In genomic region chr2:65969161-65969560, GRCh38 we compare ENCODE assay signal across 24 cellular contexts.
"Had no signal": no experiment of that assay in that cellular context is flagged by ENCODE, and none has a peak within 500 bp of the region (broad histone marks: within the 10 kb centered on the region; RNA-seq: fewer than 3 reads in every experiment).

No MANE protein-coding gene starts in this region.

- DNase-seq: activated CD4-positive, alpha-beta T cell treated with anti-CD3 and anti-CD28 coated beads for 36 hours; activated CD4-positive, CD25-positive, alpha-beta regulatory T cell; activated CD8-positive, alpha-beta memory T cell treated with anti-CD3 and anti-CD28 coated beads, Interleukin-2, amount 10 ng/mL, durations not matched to agents 7 days and 5 days; activated CD8-positive, alpha-beta T cell treated with anti-CD3 and anti-CD28 coated beads, Interleukin-2, amount 10 ng/mL, durations not matched to agents 7 days and 5 days; activated naive CD8-positive, alpha-beta T cell treated with anti-CD3 and anti-CD28 coated beads, Interleukin-2, amount 50 U/mL, for 24 hours; activated T-cell treated with anti-CD3 and anti-CD28 coated beads, Interleukin-2, amount 50 U/mL, for 48 hours; effector CD8-positive, alpha-beta T cell; left ventricle myocardium superior; mammary epithelial cell; naive thymus-derived CD4-positive, alpha-beta T cell; ovary; stimulated activated CD4-positive, alpha-beta T cell treated with anti-CD3 and anti-CD28 coated beads, Interleukin-2, amount 100 ng/mL, for 48 hours; stimulated activated naive CD4-positive, alpha-beta T cell treated with Interleukin-2 at 50 U/mL for 16 hours; testis; transverse colon had no signal

- H3K27ac ChIP-seq: epithelial cell of prostate, ovary, right atrium auricular region, testis, transverse colon had no signal

- H3K4me1 ChIP-seq: right atrium auricular region, testis, transverse colon had no signal

- H3K9me3 Mint-ChIP-seq: activated naive CD4-positive, alpha-beta T cell treated with anti-CD3 and anti-CD28 coated beads, Interleukin-2, amount 50 U/mL, for 24 hours; activated naive CD8-positive, alpha-beta T cell treated with anti-CD3 and anti-CD28 coated beads, Interleukin-2, amount 50 U/mL, for 24 hours; activated T-helper 2 cell treated with anti-CD3 and anti-CD28 coated beads, Interferon-gamma antibody, Interleukin-2, Interleukin-4, amounts not matched to agents 10 μg/mL and 5 μg/mL and 100 μg/mL, durations not matched to agents 14 hours and 24 hours and 36 hours had no signal

- H3K4me3 Mint-ChIP-seq: activated CD4-positive, alpha-beta T cell treated with anti-CD3 and anti-CD28 coated beads for 36 hours; activated CD8-positive, alpha-beta memory T cell treated with anti-CD3 and anti-CD28 coated beads, Interleukin-2, amount 10 ng/mL, durations not matched to agents 7 days and 5 days; activated CD8-positive, alpha-beta T cell treated with anti-CD3 and anti-CD28 coated beads, Interleukin-2, amount 10 ng/mL, durations not matched to agents 7 days and 5 days; activated naive CD4-positive, alpha-beta T cell treated with anti-CD3 and anti-CD28 coated beads, Interleukin-2, amount 50 U/mL, for 24 hours; activated naive CD8-positive, alpha-beta T cell treated with anti-CD3 and anti-CD28 coated beads, Interleukin-2, amount 50 U/mL, for 24 hours; naive thymus-derived CD4-positive, alpha-beta T cell had no signal

- H3K4me3 ChIP-seq: ovary, right atrium auricular region, testis, transverse colon had no signal

- H3K27me3 Mint-ChIP-seq: activated CD8-positive, alpha-beta memory T cell treated with anti-CD3 and anti-CD28 coated beads, Interleukin-2, amount 10 ng/mL, durations not matched to agents 7 days and 5 days; activated naive CD4-positive, alpha-beta T cell treated with anti-CD3 and anti-CD28 coated beads, Interleukin-2, amount 50 U/mL, for 24 hours; activated naive CD8-positive, alpha-beta T cell treated with anti-CD3 and anti-CD28 coated beads, Interleukin-2, amount 50 U/mL, for 24 hours; naive thymus-derived CD4-positive, alpha-beta T cell had no signal

- H3K9me3 ChIP-seq: ovary, right atrium auricular region, testis, transverse colon had no signal

- H3K36me3 ChIP-seq: ovary, right atrium auricular region, transverse colon had no signal

- ATAC-seq: activated CD4-positive, alpha-beta T cell treated with anti-CD3 and anti-CD28 coated beads for 36 hours; activated CD8-positive, alpha-beta memory T cell treated with anti-CD3 and anti-CD28 coated beads, Interleukin-2, amount 10 ng/mL, durations not matched to agents 7 days and 5 days; activated CD8-positive, alpha-beta T cell treated with anti-CD3 and anti-CD28 coated beads, Interleukin-2, amount 10 ng/mL, durations not matched to agents 7 days and 5 days; activated naive CD8-positive, alpha-beta T cell treated with anti-CD3 and anti-CD28 coated beads, Interleukin-2, amount 50 U/mL, for 24 hours; left ventricle myocardium superior; naive thymus-derived CD4-positive, alpha-beta T cell had no signal

- FAIRE-seq: bronchial epithelial cell, colon, endometrium, frontal cortex, islet of Langerhans had no signal

- H3K36me3 Mint-ChIP-seq: activated CD8-positive, alpha-beta memory T cell treated with anti-CD3 and anti-CD28 coated beads, Interleukin-2, amount 10 ng/mL, durations not matched to agents 7 days and 5 days; activated naive CD4-positive, alpha-beta T cell treated with anti-CD3 and anti-CD28 coated beads, Interleukin-2, amount 50 U/mL, for 24 hours; naive thymus-derived CD4-positive, alpha-beta T cell had no signal

- H3K27me3 ChIP-seq: ovary, right atrium auricular region, testis, transverse colon had no signal

- H3K4me1 Mint-ChIP-seq: activated CD4-positive, alpha-beta T cell treated with anti-CD3 and anti-CD28 coated beads for 36 hours; activated CD8-positive, alpha-beta memory T cell treated with anti-CD3 and anti-CD28 coated beads, Interleukin-2, amount 10 ng/mL, durations not matched to agents 7 days and 5 days; activated naive CD4-positive, alpha-beta T cell treated with anti-CD3 and anti-CD28 coated beads, Interleukin-2, amount 50 U/mL, for 24 hours; activated naive CD8-positive, alpha-beta T cell treated with anti-CD3 and anti-CD28 coated beads, Interleukin-2, amount 50 U/mL, for 24 hours; naive thymus-derived CD4-positive, alpha-beta T cell had no signal

- H3K27ac Mint-ChIP-seq: activated CD4-positive, alpha-beta T cell treated with anti-CD3 and anti-CD28 coated beads for 36 hours; activated CD8-positive, alpha-beta memory T cell treated with anti-CD3 and anti-CD28 coated beads, Interleukin-2, amount 10 ng/mL, durations not matched to agents 7 days and 5 days; activated CD8-positive, alpha-beta T cell treated with anti-CD3 and anti-CD28 coated beads, Interleukin-2, amount 10 ng/mL, durations not matched to agents 7 days and 5 days; activated naive CD4-positive, alpha-beta T cell treated with anti-CD3 and anti-CD28 coated beads, Interleukin-2, amount 50 U/mL, for 24 hours; activated naive CD8-positive, alpha-beta T cell treated with anti-CD3 and anti-CD28 coated beads, Interleukin-2, amount 50 U/mL, for 24 hours; activated T-helper 2 cell treated with anti-CD3 and anti-CD28 coated beads, Interferon-gamma antibody, Interleukin-2, Interleukin-4, amounts not matched to agents 10 μg/mL and 5 μg/mL and 100 μg/mL, durations not matched to agents 14 hours and 24 hours and 36 hours; naive thymus-derived CD4-positive, alpha-beta T cell had no signal
